Comparison of ENCODE assay signal across 9 cellular contexts in genomic region chr3:188744166-188744565, GRCh38.
"Had no signal": no experiment of that assay in that cellular context is flagged by ENCODE, and none has a peak within 500 bp of the region (broad histone marks: within the 10 kb centered on the region; RNA-seq: fewer than 3 reads in every experiment).

No MANE protein-coding gene starts in this region.

- H3K4me1 Mint-ChIP-seq: GM23338 had no signal

- H3K4me3 Mint-ChIP-seq: GM23338, HFFc6 had no signal

- ATAC-seq: GM23338, HCT116, K562 had no signal

- H3K27ac Mint-ChIP-seq: GM23338, HFFc6 had no signal

- H3K9me3 ChIP-seq: HAP-1 had no signal

- H3K4me3 ChIP-seq: GM23338, HAP-1, K562 had no signal

- H3K27ac ChIP-seq: HL-60 had no signal

- H3K4me1 ChIP-seq: HAP-1 had no signal

- H3K9me3 Mint-ChIP-seq: GM23338, HFFc6 had no signal

- H3K36me3 ChIP-seq: HAP-1 had no signal

- DNase-seq: H7, HFFc6, IMR-90, KG1 had no signal
